Comparison of ENCODE assay signal across 9 cellular contexts in the genomic region with DNA sequence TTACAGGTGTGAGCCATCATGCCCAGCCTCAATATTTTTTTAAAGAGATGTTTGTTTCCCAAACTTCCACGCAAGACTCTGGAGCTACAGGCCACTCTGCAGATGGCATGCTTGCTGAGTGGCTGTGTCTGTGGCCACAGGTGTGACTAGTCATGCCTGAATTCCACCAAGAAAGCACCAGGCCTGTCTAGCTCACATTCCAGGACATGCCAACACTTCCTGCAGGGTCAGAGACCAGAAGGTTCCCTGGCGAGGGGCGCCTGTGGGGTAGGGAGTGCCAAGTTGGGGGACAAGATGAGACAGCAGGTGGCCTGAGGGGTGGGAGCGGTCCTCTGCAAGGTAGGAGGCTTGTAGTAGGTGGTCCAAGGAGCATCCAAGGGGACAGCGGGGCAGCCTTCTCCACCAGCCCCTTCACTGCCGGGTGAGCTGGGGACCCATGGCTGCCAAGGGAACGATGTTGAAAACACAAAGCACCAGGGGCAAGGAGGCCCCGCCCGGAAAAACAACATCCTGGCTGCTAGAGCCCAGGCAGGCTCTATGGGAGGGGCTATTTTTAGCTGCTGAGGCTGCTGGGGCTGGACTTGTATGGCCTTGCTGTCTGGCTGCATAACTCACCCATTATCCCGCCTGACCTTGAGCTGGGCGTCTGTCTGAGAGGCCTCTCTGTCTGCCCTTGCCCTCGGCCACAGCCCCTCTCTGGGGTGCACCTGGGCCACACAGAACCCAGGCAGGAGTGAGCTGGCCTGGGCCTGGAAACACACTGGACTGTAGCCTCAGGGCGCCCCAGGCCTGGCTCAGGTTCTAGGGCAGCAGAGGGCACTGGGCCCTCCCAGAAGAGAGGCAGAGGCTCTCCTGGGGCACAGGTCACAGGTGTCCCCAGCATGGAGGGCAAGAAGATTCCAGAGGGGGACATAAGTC. TPM values are rescaled to one million over a fixed set of nuclear protein-coding genes. Genes with fewer than 3 reads are reported as not detected.
A peak's percentile ranks its signal among the peaks of the same experiment; 100 is the strongest.
DNase-seq lines count a peak whose midpoint lies in the region; ATAC-seq, FAIRE-seq and TF ChIP-seq lines count a peak whose summit lies in the region.
"Had no signal": no experiment of that assay in that cellular context is flagged by ENCODE, and none has a peak within 500 bp of the region (broad histone marks: within the 10 kb centered on the region; RNA-seq: fewer than 3 reads in every experiment).

No MANE protein-coding gene starts in this region.

- WGBS in right cardiac atrium: 25% methylated on average over 13 of the region's 13 CpGs

- CTCF ChIA-PET in HEK293T (lab: Yijun Ruan, JAX): interaction anchor here (1.3 to 3.9 kb wide), 3 partner anchors 12 to 27 kb away, joined by 5 to 33 read pairs (median 6); no protein-coding TSS in a partner anchor

- peaks cover 22% of the 10 kb centered on the region for H3K4me1 ChIP-seq in right cardiac atrium (ENCODE audit: control insufficient read depth, insufficient read depth, low read length)

- DNase-seq in DMS53 treated with DMSO at 0.1 percent for 48 hours (lab: John Stamatoyannopoulos, UW; ENCODE audit: unreplicated experiment) (peak; percentile 67), NCI-H774 (lab: John Stamatoyannopoulos, UW) (peak; percentile 38), right cardiac atrium (peak; percentile 91 to 93 (median 91)), retina (no peak), GM19239 (ENCODE audit: insufficient read length, low spot score) (no peak), HEK293T (ENCODE audit: extremely low spot score) (no peak)
- DNase-seq in stimulated activated effector memory CD8-positive, alpha-beta T cell treated with anti-CD3 and anti-CD28 coated beads, Interleukin-12 subunit alpha, Interleukin-12 subunit beta, amount 100 ng/mL, for 72 hours (ENCODE audit: low spot score in 2 of 2): no peak

- no peaks in the 10 kb centered on the region for H3K9me3 Mint-ChIP-seq in stimulated activated effector memory CD8-positive, alpha-beta T cell treated with anti-CD3 and anti-CD28 coated beads, Interleukin-12 subunit alpha, Interleukin-12 subunit beta, amount 100 ng/mL, for 72 hours

- no peak for FAIRE-seq in GM19239 (lab: Jason Lieb, UNC)

- no peak overlapping the region for H3K4me3 Mint-ChIP-seq in stimulated activated effector memory CD8-positive, alpha-beta T cell treated with anti-CD3 and anti-CD28 coated beads, Interleukin-12 subunit alpha, Interleukin-12 subunit beta, amount 100 ng/mL, for 72 hours

- POLR2A ChIA-PET in HEK293T (lab: Yijun Ruan, JAX): interaction anchor here (1.0 to 1.7 kb wide), 4 partner anchors 15 to 93 kb away, joined by 3 to 6 read pairs (median 3); partner anchors contain the start of genes MRPL38 and WBP2

- intact Hi-C loops in right cardiac atrium (cut with DNase I): no loop called here

- H3K27ac Mint-ChIP-seq in stimulated activated effector memory CD8-positive, alpha-beta T cell treated with anti-CD3 and anti-CD28 coated beads, Interleukin-12 subunit alpha, Interleukin-12 subunit beta, amount 100 ng/mL, for 72 hours: peak overlapping the region; percentile 92

- H3K4me3 ChIP-seq in right cardiac atrium (ENCODE audit: low read length): no peak overlapping the region

- peak; percentile 63 to 76 for ATAC-seq in right cardiac atrium
- peak; percentile 31 for ATAC-seq in stimulated activated effector memory CD8-positive, alpha-beta T cell treated with anti-CD3 and anti-CD28 coated beads, Interleukin-12 subunit alpha, Interleukin-12 subunit beta, amount 100 ng/mL, for 72 hours

- peaks cover 10% of the 10 kb centered on the region for H3K36me3 Mint-ChIP-seq in stimulated activated effector memory CD8-positive, alpha-beta T cell treated with anti-CD3 and anti-CD28 coated beads, Interleukin-12 subunit alpha, Interleukin-12 subunit beta, amount 100 ng/mL, for 72 hours

- H3K9me3 ChIP-seq in right cardiac atrium (ENCODE audit: control insufficient read depth, low read length): no peaks in the 10 kb centered on the region

- H3K27ac ChIP-seq in angular gyrus (ENCODE audit: low read depth, low read length) (peak overlapping the region; percentile 67), right cardiac atrium (ENCODE audit: low read length) (peak overlapping the region; percentile 66)
- H3K27ac ChIP-seq: HL-60 had no signal

- H3K4me1 Mint-ChIP-seq in stimulated activated effector memory CD8-positive, alpha-beta T cell treated with anti-CD3 and anti-CD28 coated beads, Interleukin-12 subunit alpha, Interleukin-12 subunit beta, amount 100 ng/mL, for 72 hours: peaks cover 26% of the 10 kb centered on the region

- no peaks in the 10 kb centered on the region for H3K27me3 ChIP-seq in right cardiac atrium (ENCODE audit: control insufficient read depth, insufficient read depth)

TF ChIP-seq in HEK293T, 16 proteins besides CTCF, POLR2A, EP300 and RAD21:
- TF ChIP-seq BHLHE40 (IDR thresholded peaks at IDR 0.05; ENCODE audit: borderline replicate concordance) (no peak), SUZ12 (IDR thresholded peaks at IDR 0.05) (no peak), FOXK2 (IDR thresholded peaks at IDR 0.05) (no peak), ZNF384 (IDR thresholded peaks at IDR 0.05) (no peak), HDGF (IDR thresholded peaks at IDR 0.05; ENCODE audit: borderline replicate concordance) (no peak), ARNT (IDR thresholded peaks at IDR 0.05) (no peak), TARDBP (IDR thresholded peaks at IDR 0.05) (no peak), NFRKB (IDR thresholded peaks at IDR 0.05) (no peak), LEF1 (IDR thresholded peaks at IDR 0.05; ENCODE audit: borderline replicate concordance) (no peak), SP1 (IDR thresholded peaks at IDR 0.05) (no peak), L3MBTL2 (conservative IDR thresholded peaks at IDR 0.05) (no peak), CTBP1 (IDR thresholded peaks at IDR 0.05; ENCODE audit: borderline replicate concordance) (no peak)
- TF ChIP-seq, protein P1, sequence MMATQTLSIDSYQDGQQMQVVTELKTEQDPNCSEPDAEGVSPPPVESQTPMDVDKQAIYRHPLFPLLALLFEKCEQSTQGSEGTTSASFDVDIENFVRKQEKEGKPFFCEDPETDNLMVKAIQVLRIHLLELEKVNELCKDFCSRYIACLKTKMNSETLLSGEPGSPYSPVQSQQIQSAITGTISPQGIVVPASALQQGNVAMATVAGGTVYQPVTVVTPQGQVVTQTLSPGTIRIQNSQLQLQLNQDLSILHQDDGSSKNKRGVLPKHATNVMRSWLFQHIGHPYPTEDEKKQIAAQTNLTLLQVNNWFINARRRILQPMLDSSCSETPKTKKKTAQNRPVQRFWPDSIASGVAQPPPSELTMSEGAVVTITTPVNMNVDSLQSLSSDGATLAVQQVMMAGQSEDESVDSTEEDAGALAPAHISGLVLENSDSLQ (IDR thresholded peaks at IDR 0.05): no peak

RNA-seq across cellular contexts. Expression of gene TRIM47, which starts 5.7 kb away (rescaled TPM):
- 10 to 100 TPM; 24.1 to 25.9 (median 25.3) TPM for total RNA-seq in right cardiac atrium
- polyA plus RNA-seq in right cardiac atrium: 19.2 TPM

RNA-seq across cellular contexts. Expression of gene WBP2, which starts 17.6 kb away (rescaled TPM):
- 100 to 1,000 TPM; 112 to 128 (median 118) TPM for total RNA-seq in right cardiac atrium
- polyA plus RNA-seq in right cardiac atrium: 109 TPM

RNA-seq across cellular contexts. Expression of gene TRIM65, which starts 24.1 kb away (rescaled TPM):
- total RNA-seq in right cardiac atrium: 10 to 100 TPM in 1 of 4 donors, 1 to 10 TPM in 3; 5.7 to 10.7 (median 7.7) TPM
- 7.9 TPM for polyA plus RNA-seq in right cardiac atrium

RNA-seq across cellular contexts. Expression of gene UNC13D, which starts 28.5 kb away (rescaled TPM):
- total RNA-seq in right cardiac atrium: 10 to 100 TPM; 12.6 to 30.4 (median 27.4) TPM
- polyA plus RNA-seq in right cardiac atrium: 18.8 TPM

RNA-seq across cellular contexts. Expression of gene MRPL38, which starts 32.0 kb away (rescaled TPM):
- total RNA-seq in right cardiac atrium: 10 to 100 TPM; 64.1 to 94.2 (median 83.8) TPM
- 57.9 TPM for polyA plus RNA-seq in right cardiac atrium

Comparison
In these comparisons a context has a peak if more than half of its experiments do, and no peak if none do; other contexts are left out.
1. DNase-seq: peak in DMS53 treated with DMSO at 0.1 percent for 48 hours (single experiment), NCI-H774 (single experiment) and right cardiac atrium (3 of 3); none in stimulated activated effector memory CD8-positive, alpha-beta T cell treated with anti-CD3 and anti-CD28 coated beads, Interleukin-12 subunit alpha, Interleukin-12 subunit beta, amount 100 ng/mL, for 72 hours (0 of 2), retina (single experiment), GM19239 (single experiment) and HEK293T (single experiment).